ENCODE assay signal across 17 cellular contexts in genomic region chr15:83653288-83653638, GRCh38. TPM values are rescaled to one million over a fixed set of nuclear protein-coding genes. Genes with fewer than 3 reads are reported as not detected.
A peak's percentile ranks its signal among the peaks of the same experiment; 100 is the strongest.
DNase-seq lines count a peak whose midpoint lies in the region; ATAC-seq and TF ChIP-seq lines count a peak whose summit lies in the region.
"Had no signal": no experiment of that assay in that cellular context is flagged by ENCODE, and none has a peak within 500 bp of the region (broad histone marks: within the 10 kb centered on the region; RNA-seq: fewer than 3 reads in every experiment).

No MANE protein-coding gene starts in this region.

- H3K27ac ChIP-seq in HUES64 (ENCODE audit: low read depth, low read length) (no peak overlapping the region), dorsolateral prefrontal cortex (no peak overlapping the region), mesodermal cell (ENCODE audit: low read depth, low read length, severe bottlenecking) (no peak overlapping the region), stomach (peak overlapping the region; percentile 36 to 86 (median 70))
- H3K27ac ChIP-seq: parathyroid adenoma had no signal

- WGBS in HUES64, result 31% methylated on average over 18 of the region's 18 CpGs
- WGBS in mesodermal cell (ENCODE audit: insufficient coverage in 2 of 2), 2 experiments, result 38 to 60% methylated on average over 9 to 12 of the region's 18 CpGs
- 17 to 40% (median 27%) methylated on average over 9 to 18 of the region's 18 CpGs for WGBS in stomach, 5 donors

- no peak for DNase-seq in dorsolateral prefrontal cortex
- DNase-seq in stomach, result no peak
- no peak for DNase-seq in SHP77 treated with DMSO at 0.1 percent for 48 hours (lab: John Stamatoyannopoulos, UW)
- DNase-seq in activated T-cell treated with anti-CD3 and anti-CD28 coated beads for 4 hours, result no peak
- no peak for DNase-seq in AG08396 (ENCODE audit: low spot score)
- DNase-seq: activated CD4-positive, alpha-beta T cell treated with anti-CD3 and anti-CD28 coated beads, Interleukin-2, amount 10 ng/mL, durations not matched to agents 7 days and 5 days; NCI-H1436; stimulated activated CD4-positive, alpha-beta T cell treated with anti-CD3 and anti-CD28 coated beads, Interleukin-2, amount 100 ng/mL, for 48 hours; T1000 had no signal

- ATAC-seq in HG02623 (IDR thresholded peaks at IDR 0.05; ENCODE audit: unreplicated experiment), result no peak
- ATAC-seq: GM12878 had no signal

- H3K4me3 ChIP-seq in HUES64 (ENCODE audit: low read length), result peak overlapping the region; percentile 58
- peak overlapping the region in 51 of 59 donors; percentile 17 to 67 (median 50) for H3K4me3 ChIP-seq in dorsolateral prefrontal cortex
- H3K4me3 ChIP-seq in mesodermal cell (ENCODE audit: extremely low read depth, insufficient read depth, low read length, poor library complexity, severe bottlenecking), result peak overlapping the region; percentile 42
- H3K4me3 ChIP-seq in stomach, result peak overlapping the region; percentile 57 to 67 (median 62)
- H3K4me3 ChIP-seq: GM12878 had no signal

- TF ChIP-seq EP300 in stomach (IDR thresholded peaks at IDR 0.05), result no peak

- no peak for TF ChIP-seq CTCF in dorsolateral prefrontal cortex (IDR thresholded peaks at IDR 0.05 in 54 of 56, conservative IDR thresholded peaks at IDR 0.05 in 2 of 56; ENCODE audit: low read depth in 1 of 56, partially characterized antibody in 56 of 56)
- TF ChIP-seq CTCF in stomach (IDR thresholded peaks at IDR 0.05), result no peak

- H3K9ac ChIP-seq in HUES64 (ENCODE audit: low read depth, low read length), result 0 out of 2 replicates have a peak overlapping the region, but pooled peaks have one; percentile 14
- H3K9ac ChIP-seq: parathyroid adenoma had no signal

- no peaks in the 10 kb centered on the region for H3K36me3 ChIP-seq in HUES64 (ENCODE audit: insufficient read depth, low read length)
- H3K36me3 ChIP-seq in mesodermal cell (ENCODE audit: control insufficient read depth, insufficient read depth, low read length), result no peaks in the 10 kb centered on the region
- H3K36me3 ChIP-seq in stomach, result no peaks in the 10 kb centered on the region
- H3K36me3 ChIP-seq: Peyer's patch had no signal

- intact Hi-C loops in dorsolateral prefrontal cortex (cut with DNase I) (loop anchor here in 1 of 2 donors (5.0 kb wide), 1 partner anchor 211 kb away; no protein-coding TSS in a partner anchor), stomach (cut with DNase I; ENCODE audit: low total_unique reads) (no loop called here)

- H3K27me3 ChIP-seq in HUES64 (ENCODE audit: insufficient read depth, low read length) (peaks cover 51% of the 10 kb centered on the region), dorsolateral prefrontal cortex (peaks cover 0 to 18% (median 4%) of the 10 kb centered on the region in 45 donors), stomach (peaks cover 0 to 30% (median 13%) of the 10 kb centered on the region in 3 donors)
- H3K27me3 ChIP-seq: Peyer's patch had no signal

- H3K4me1 ChIP-seq in HUES64 (ENCODE audit: insufficient read depth, low read length) (no peaks in the 10 kb centered on the region), mesodermal cell (ENCODE audit: control insufficient read depth, insufficient read depth, low read length, poor library complexity, severe bottlenecking) (peaks cover 3% of the 10 kb centered on the region), stomach (peaks cover 11 to 54% (median 44%) of the 10 kb centered on the region in 4 donors)
- H3K4me1 ChIP-seq: parathyroid adenoma had no signal

- TF ChIP-seq POLR2A in stomach (IDR thresholded peaks at IDR 0.05), result no peak

- H3K9me3 ChIP-seq in HUES64 (ENCODE audit: insufficient read depth, low read depth, low read length), result no peaks in the 10 kb centered on the region
- H3K9me3 ChIP-seq in mesodermal cell (ENCODE audit: control insufficient read depth, low read length), result no peaks in the 10 kb centered on the region
- H3K9me3 ChIP-seq in stomach, result no peaks in the 10 kb centered on the region

RNA-seq across cellular contexts. Expression of gene ADAMTSL3, which starts 0.7 kb away (rescaled TPM):
- 0.10 TPM for polyA plus RNA-seq in HUES64 (2013, experiment 1 of 2)
- polyA plus RNA-seq in HUES64 (2013, experiment 2 of 2), result 0.25 TPM
- total RNA-seq in dorsolateral prefrontal cortex (10 to 100 TPM in 94 of 120 experiments, 1 to 10 TPM in 26; 4.8 to 31.9 (median 12.7) TPM), stomach (10 to 100 TPM in 2 of 5 donors, 1 to 10 TPM in 3; 4.3 to 54.9 (median 8.0) TPM)
- 3.6 TPM for polyA plus RNA-seq in mesodermal cell (2013, experiment 1 of 2)
- 3.1 TPM for polyA plus RNA-seq in mesodermal cell (2013, experiment 2 of 2)
- polyA plus RNA-seq in stomach, result 1 to 10 TPM; 1.1 to 2.6 (median 1.5) TPM
- total RNA-seq: activated CD4-positive, alpha-beta T cell treated with anti-CD3 and anti-CD28 coated beads, Interleukin-2, amount 10 ng/mL, durations not matched to agents 7 days and 5 days; NCI-H460 had no signal
- polyA plus RNA-seq: BJ had no signal

Comparison
In these comparisons a context has a peak if more than half of its experiments do, and no peak if none do; other contexts are left out.
1. H3K27ac ChIP-seq: peak in stomach (5 of 5); none in HUES64 (single experiment), dorsolateral prefrontal cortex (0 of 59) and mesodermal cell (single experiment).
2. Peak in every context shown above with its lines, with median percentiles within 50 percentile points of each other: H3K4me3 ChIP-seq.